ENCODE assay signal across 28 cellular contexts in the genomic region with DNA sequence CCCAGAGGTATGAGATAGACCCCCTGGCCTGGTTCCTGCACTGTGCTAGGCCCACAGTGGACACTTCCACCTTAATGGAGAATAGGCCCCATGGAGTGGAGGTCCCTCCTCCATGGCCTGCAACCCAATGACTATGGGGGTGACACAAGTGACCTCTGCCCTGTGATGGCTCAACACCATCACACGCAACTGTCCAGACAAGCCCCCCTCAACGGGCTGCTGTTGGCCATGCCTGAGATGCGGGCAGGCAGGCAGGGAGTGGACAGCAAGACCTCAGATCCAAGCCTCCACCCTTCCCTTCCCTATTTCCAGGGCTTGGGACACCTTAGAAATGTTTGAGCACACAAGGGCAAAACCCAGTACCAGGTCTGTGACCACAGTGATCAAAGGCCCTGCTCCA. TPM values are rescaled to one million over a fixed set of nuclear protein-coding genes. Genes with fewer than 3 reads are reported as not detected.
"Had no signal": no experiment of that assay in that cellular context is flagged by ENCODE, and none has a peak within 500 bp of the region (broad histone marks: within the 10 kb centered on the region; RNA-seq: fewer than 3 reads in every experiment).

No MANE protein-coding gene starts in this region.

- H3K9me3 Mint-ChIP-seq: effector memory CD8-positive, alpha-beta T cell; immature natural killer cell; memory B cell; natural killer cell; stimulated activated effector memory CD8-positive, alpha-beta T cell treated with anti-CD3 and anti-CD28 coated beads, Interleukin-12 subunit alpha, Interleukin-12 subunit beta, amount 100 ng/mL, for 72 hours; stimulated activated naive CD8-positive, alpha-beta T cell treated with anti-CD3 and anti-CD28 coated beads, Interleukin-15, Interleukin-2, amounts not matched to agents 100 ng/mL and 50 ng/mL, for 24 hours had no signal

- DNase-seq: cerebellar nuclear complex; cortex of kidney; effector memory CD8-positive, alpha-beta T cell; erythroblast; esophagus squamous epithelium; foreskin melanocyte; glutamatergic neuron; heart right ventricle; hippocampal formation; immature natural killer cell; islet precursor cell; kidney glomerular epithelial cell; left colon; left ventricle myocardium inferior; natural killer cell; sigmoid colon; stimulated activated CD4-positive, alpha-beta T cell treated with anti-CD3 and anti-CD28 coated beads, Interleukin-2, amount 100 ng/mL, for 24 hours; stimulated activated CD4-positive, alpha-beta T cell treated with anti-CD3 and anti-CD28 coated beads, Interleukin-4, amount 100 ng/mL, for 24 hours had no signal

- H3K36me3 Mint-ChIP-seq: immature natural killer cell; memory B cell; natural killer cell; stimulated activated effector memory CD8-positive, alpha-beta T cell treated with anti-CD3 and anti-CD28 coated beads, Interleukin-12 subunit alpha, Interleukin-12 subunit beta, amount 100 ng/mL, for 72 hours had no signal

- H3K27ac ChIP-seq: esophagus squamous epithelium, heart right ventricle, left ventricle myocardium inferior, neutrophil, prostate gland, right atrium auricular region, sigmoid colon, suprapubic skin, vagina had no signal

- H3K4me1 Mint-ChIP-seq: memory B cell had no signal

- H3K4me3 Mint-ChIP-seq: effector memory CD8-positive, alpha-beta T cell; immature natural killer cell; memory B cell; natural killer cell; stimulated activated effector memory CD8-positive, alpha-beta T cell treated with anti-CD3 and anti-CD28 coated beads, Interleukin-12 subunit alpha, Interleukin-12 subunit beta, amount 100 ng/mL, for 72 hours; stimulated activated naive CD8-positive, alpha-beta T cell treated with anti-CD3 and anti-CD28 coated beads, Interleukin-15, Interleukin-2, amounts not matched to agents 100 ng/mL and 50 ng/mL, for 24 hours had no signal

- H3K27me3 ChIP-seq: esophagus squamous epithelium, heart right ventricle, neutrophil, right atrium auricular region, sigmoid colon, suprapubic skin, vagina had no signal

- H3K27me3 Mint-ChIP-seq: effector memory CD8-positive, alpha-beta T cell; stimulated activated naive CD8-positive, alpha-beta T cell treated with anti-CD3 and anti-CD28 coated beads, Interleukin-15, Interleukin-2, amounts not matched to agents 100 ng/mL and 50 ng/mL, for 24 hours had no signal

- H3K27ac Mint-ChIP-seq: effector memory CD8-positive, alpha-beta T cell; immature natural killer cell; memory B cell; natural killer cell; stimulated activated effector memory CD8-positive, alpha-beta T cell treated with anti-CD3 and anti-CD28 coated beads, Interleukin-12 subunit alpha, Interleukin-12 subunit beta, amount 100 ng/mL, for 72 hours; stimulated activated naive CD8-positive, alpha-beta T cell treated with anti-CD3 and anti-CD28 coated beads, Interleukin-15, Interleukin-2, amounts not matched to agents 100 ng/mL and 50 ng/mL, for 24 hours had no signal

- H3K36me3 ChIP-seq: esophagus squamous epithelium, heart right ventricle, left ventricle myocardium inferior, neutrophil, prostate gland, right atrium auricular region, sigmoid colon, suprapubic skin, vagina had no signal

- H3K4me1 ChIP-seq: prostate gland, right atrium auricular region, vagina had no signal

- H3K4me3 ChIP-seq: esophagus squamous epithelium, heart right ventricle, left ventricle myocardium inferior, lung, prostate gland, right atrium auricular region, sigmoid colon, suprapubic skin, vagina had no signal

- ATAC-seq: effector memory CD8-positive, alpha-beta T cell; left colon; natural killer cell; stimulated activated effector memory CD8-positive, alpha-beta T cell treated with anti-CD3 and anti-CD28 coated beads, Interleukin-12 subunit alpha, Interleukin-12 subunit beta, amount 100 ng/mL, for 72 hours had no signal

- H3K9me3 ChIP-seq: esophagus squamous epithelium, heart right ventricle, left ventricle myocardium inferior, neutrophil, prostate gland, right atrium auricular region, sigmoid colon, suprapubic skin, vagina had no signal

RNA-seq across cellular contexts. Expression of a gene that starts 36.7 kb away (rescaled TPM):
- total RNA-seq: left ventricle myocardium inferior, mononuclear cell, natural killer cell had no signal
- polyA plus RNA-seq: immature natural killer cell had no signal
